In the genomic region with DNA sequence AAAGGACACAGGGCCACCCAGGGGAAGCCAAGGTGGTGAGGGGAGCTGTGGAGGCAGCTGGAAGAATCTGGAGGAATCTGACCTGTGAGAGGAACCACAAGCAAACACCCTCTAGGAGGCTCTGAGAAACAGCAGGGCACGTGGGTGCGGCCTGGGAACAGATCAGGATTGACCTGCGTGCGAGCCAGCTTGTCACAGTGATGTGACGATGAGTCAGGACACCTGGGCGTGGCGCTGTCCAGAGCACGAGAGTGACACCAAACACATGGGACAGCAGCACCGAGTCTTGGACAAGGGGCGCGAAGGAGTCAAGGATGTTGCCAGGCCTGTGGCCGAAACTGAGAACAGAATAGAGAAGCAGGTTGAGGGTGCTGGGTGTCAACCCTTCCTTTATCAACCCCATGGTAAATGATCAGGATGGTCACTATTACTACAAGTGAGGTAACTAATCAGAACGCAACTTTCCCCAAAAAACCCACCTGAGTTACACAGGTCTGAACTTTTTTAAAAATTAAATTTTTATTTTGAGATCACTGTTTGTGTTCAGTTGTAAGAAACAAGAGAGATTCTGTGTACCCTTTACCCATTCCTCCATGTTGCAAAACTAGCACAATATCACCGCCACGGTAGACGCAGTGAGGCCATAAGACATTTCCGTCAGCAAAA, we compare ENCODE assay signal across 10 cellular contexts. TPM values are rescaled to one million over a fixed set of nuclear protein-coding genes. Genes with fewer than 3 reads are reported as not detected.
DNase-seq lines count a peak whose midpoint lies in the region; ATAC-seq, FAIRE-seq and TF ChIP-seq lines count a peak whose summit lies in the region.
"Had no signal": no experiment of that assay in that cellular context is flagged by ENCODE, and none has a peak within 500 bp of the region (broad histone marks: within the 10 kb centered on the region; RNA-seq: fewer than 3 reads in every experiment).

No MANE protein-coding gene starts in this region.

- TF ChIP-seq POLR2A in K562 (conservative IDR thresholded peaks at IDR 0.05) = no peak

- dilution Hi-C loops in keratinocyte (cut with MboI; ENCODE audit: extremely low pct_ligation_motif_present, low sequenced_read_pairs) = no loop called here

- H3K9ac ChIP-seq in K562 (ENCODE audit: insufficient read depth in 1 of 2, low read depth in 2 of 2, low read length in 2 of 2) (peak overlapping the region; percentile 81 to 99), keratinocyte (ENCODE audit: control insufficient read depth, extremely low read depth, insufficient read depth, low read length) (peak overlapping the region; percentile 80)

- H3K4me1 ChIP-seq in BE2C (no peaks in the 10 kb centered on the region), K562 (replicated peaks in 1 of 2; ENCODE audit: control insufficient read depth in 2 of 2, insufficient read depth in 2 of 2, low read length in 2 of 2) (peaks cover 18 to 26% of the 10 kb centered on the region in 2 experiments), keratinocyte (ENCODE audit: control insufficient read depth, extremely low read depth, insufficient read depth, low read length) (peaks cover 20% of the 10 kb centered on the region)

- H3K4me2 ChIP-seq in K562 (ENCODE audit: insufficient read depth, low read length) = peak overlapping the region; percentile 93
- peak overlapping the region; percentile 97 for H3K4me2 ChIP-seq in keratinocyte (ENCODE audit: control insufficient read depth, extremely low read depth, insufficient read depth, low read depth, low read length)

- TF ChIP-seq CTCF in BE2C (IDR thresholded peaks at IDR 0.05; ENCODE audit: low read depth, low read length) (no peak), K562 (IDR thresholded peaks at IDR 0.05 in 2 of 3, conservative IDR thresholded peaks at IDR 0.05 in 1 of 3; ENCODE audit: insufficient read depth in 2 of 3, low read depth in 1 of 3, low read length in 3 of 3) (peak; percentile 29 to 47 (median 32); a peak in 4 of 6 replicates), keratinocyte (optimal IDR thresholded peaks at IDR 0.05 in 1 of 3, IDR thresholded peaks at IDR 0.05 in 1 of 3, conservative IDR thresholded peaks at IDR 0.05 in 1 of 3; ENCODE audit: extremely low read depth in 1 of 3, insufficient read depth in 2 of 3, low read length in 3 of 3) (no peak)

- POLR2A ChIA-PET in K562 (lab: Yijun Ruan, JAX) = interaction anchor here (0.6 to 1.3 kb wide), 4 partner anchors 109 to 196 kb away, joined by 3 read pairs; partner anchors contain the start of gene WDR33

- TSS peak; percentile 85 for BruUV-seq in K562 (replicated peaks; lab: Mats Ljungman, UMichigan)

- H3K27ac ChIP-seq in K562 (ENCODE audit: extremely low read depth, low read depth, low read length) = peak overlapping the region; percentile 95
- peak overlapping the region; percentile 85 for H3K27ac ChIP-seq in keratinocyte (ENCODE audit: control insufficient read depth, insufficient read depth, low read length)

- TF ChIP-seq RAD21 in K562 (CRISPR knock-in tag; conservative IDR thresholded peaks at IDR 0.05 in 1 of 2, IDR thresholded peaks at IDR 0.05 in 1 of 2) = peak in 1 of 2 experiments; percentile 9; a peak in 1 of 4 replicates

- peak; percentile 53 for ATAC-seq in GM18858 (IDR thresholded peaks at IDR 0.05; ENCODE audit: unreplicated experiment)
- peak; percentile 57 for ATAC-seq in HG02973 (IDR thresholded peaks at IDR 0.05; ENCODE audit: unreplicated experiment)
- peak; percentile 88 for ATAC-seq in K562

- no peaks in the 10 kb centered on the region; the same call in none of the 2 replicates for H4K20me1 ChIP-seq in K562 (replicated peaks; ENCODE audit: control insufficient read depth, insufficient read depth, low read length)
- no peaks in the 10 kb centered on the region for H4K20me1 ChIP-seq in keratinocyte (ENCODE audit: control insufficient read depth, extremely low read depth, insufficient read depth, low read length)

- in situ Hi-C loops in K562 (cut with MboI) = no loop called here

- intact Hi-C loops in K562 (cut with micrococcal nuclease) = loop anchor here (2.0 kb wide), 2 partner anchors 110 kb away; partner anchors contain the start of gene WDR33

- peak overlapping the region; percentile 61 for H3K4me3 ChIP-seq in BE2C (ENCODE audit: low read depth, low read length)
- H3K4me3 ChIP-seq in K562 = peak overlapping the region; percentile 83
- H3K4me3 ChIP-seq in keratinocyte (ENCODE audit: control insufficient read depth in 2 of 3, extremely low read depth in 1 of 3, insufficient read depth in 2 of 3, low read depth in 1 of 3, low read length in 3 of 3) = peak overlapping the region; percentile 56 to 91 (median 75)

- no peaks in the 10 kb centered on the region for H3K9me1 ChIP-seq in K562 (ENCODE audit: control insufficient read depth, insufficient read depth, low read length)
- H3K9me1 ChIP-seq in keratinocyte (ENCODE audit: control insufficient read depth, extremely low read depth, insufficient read depth, low read length) = no peaks in the 10 kb centered on the region

- CTCF ChIA-PET in K562 (lab: Yijun Ruan, JAX; ENCODE audit: low intra/inter-chr PET ratio) = no interaction called here

- FAIRE-seq in K562 (lab: Jason Lieb, UNC) (peak; percentile 99), keratinocyte (lab: Jason Lieb, UNC) (no peak)
- FAIRE-seq: TTC549 had no signal

- peaks cover 35% of the 10 kb centered on the region for H3K79me2 ChIP-seq in K562 (ENCODE audit: control insufficient read depth, insufficient read depth, low read length)
- H3K79me2 ChIP-seq in keratinocyte (ENCODE audit: control insufficient read depth, insufficient read depth, low read length) = peaks cover 12% of the 10 kb centered on the region

- peak overlapping the region; percentile 92 for H2AFZ ChIP-seq in K562 (ENCODE audit: low read depth, low read length)
- H2AFZ ChIP-seq in keratinocyte (ENCODE audit: control insufficient read depth, low read length) = peak overlapping the region; percentile 98

- H3K9me3 ChIP-seq in BE2C (no peaks in the 10 kb centered on the region), K562 (replicated peaks; ENCODE audit: control insufficient read depth, insufficient read depth, low read depth, low read length) (no peaks in the 10 kb centered on the region), keratinocyte (ENCODE audit: control insufficient read depth, low read depth, low read length) (no peaks in the 10 kb centered on the region)

- 2% methylated on average over 17 of the region's 17 CpGs for WGBS in K562 (ENCODE audit: insufficient coverage, low coverage, missing lambda C conversion rate)

- H3K36me3 ChIP-seq in BE2C (no peaks in the 10 kb centered on the region), K562 (ENCODE audit: control insufficient read depth, insufficient read depth, low read length) (peaks cover 29% of the 10 kb centered on the region), keratinocyte (ENCODE audit: control insufficient read depth in 2 of 2, extremely low read depth in 1 of 2, insufficient read depth in 2 of 2, low read length in 2 of 2) (peaks cover 0 to 3% of the 10 kb centered on the region in 2 experiments)

- TF ChIP-seq EP300 in K562 (IDR thresholded peaks at IDR 0.05; ENCODE audit: low read length) = peak; percentile 35

- no peaks in the 10 kb centered on the region for H3K27me3 ChIP-seq in BE2C
- H3K27me3 ChIP-seq in K562 (ENCODE audit: control insufficient read depth in 2 of 2, insufficient read depth in 2 of 2, low read length in 2 of 2) = no peaks in the 10 kb centered on the region
- H3K27me3 ChIP-seq in keratinocyte (ENCODE audit: control insufficient read depth, extremely low read depth, insufficient read depth, low read length) = no peaks in the 10 kb centered on the region

- no peak for DNase-seq in BE2C
- DNase-seq in NOMO-1 treated with dmso at 0.1 percent for 144 hours (lab: John Stamatoyannopoulos, UW; ENCODE audit: unreplicated experiment) = peak; percentile 85
- peak; percentile 92 to 97 (median 93) for DNase-seq in K562 (ENCODE audit: extremely low read depth in 1 of 4, low spot score in 3 of 4)
- no peak for DNase-seq in keratinocyte (ENCODE audit: low read depth, low spot score)
- peak; percentile 20 for DNase-seq in stimulated activated CD4-positive, alpha-beta T cell treated with anti-CD3 and anti-CD28 coated beads, Interleukin-4, amount 100 ng/mL, for 24 hours
- no peak for DNase-seq in GOT3 (lab: John Stamatoyannopoulos, UW)

RNA-seq across cellular contexts. Expression of gene SFT2D3, which starts 0.6 kb away (rescaled TPM):
- polyA plus RNA-seq in BE2C (2012; ENCODE audit: insufficient read depth, insufficient read length, low read depth) = 2.0 TPM
- 11.0 and 11.3 TPM in 2 replicates for total RNA-seq in K562 (2011; cell fraction: chromatin; rRNA removed; ENCODE audit: low replicate concordance)
- 15.0 and 17.7 TPM in 2 replicates for total RNA-seq in K562 (2011; cell fraction: nucleolus; rRNA removed)
- 14.9 and 19.2 TPM in 2 replicates for total RNA-seq in K562 (2011; cell fraction: nucleoplasm; rRNA removed)
- total RNA-seq in K562 (2014; rRNA removed) (8.9 and 12.1 TPM in 2 replicates), K562 (2014; rRNA removed; fragmentation: Illumina TruSeq; extraction: Trizol) (7.7 and 9.1 TPM in 2 replicates), K562 (2015; rRNA removed; fragmentation: Illumina TruSeq; extraction: Trizol) (6.3 and 7.5 TPM in 2 replicates), K562 (2021) (8.8 and 9.9 TPM in 2 replicates)
- polyA plus RNA-seq in K562 (2011; rRNA removed) (9.1 and 9.2 TPM in 2 replicates), K562 (2014; fragmentation: Illumina TruSeq; extraction: Trizol) (7.7 and 8.9 TPM in 2 replicates), K562 (2014; fragmentation: Nextera tagmentation; extraction: Ambion mirVana) (not detected), K562 (2014; rRNA removed) (9.6 and 11.6 TPM in 2 replicates), keratinocyte (1.8 to 2.4 TPM (median 2.3 TPM) in 3 replicates)
- 9.0 and 10.1 TPM in 2 replicates for polyA plus RNA-seq in K562 (2011; cell fraction: cytosol; rRNA removed)
- polyA plus RNA-seq in K562 (2011; cell fraction: nucleus; rRNA removed) = 4.7 and 5.3 TPM in 2 replicates
- 0.12 TPM in 1 of 2 replicates, not detected in the other for polyA plus RNA-seq in K562 (2012)
- polyA minus RNA-seq in K562 (2011; rRNA and poly(A)+ RNA removed) = 7.0 and 7.3 TPM in 2 replicates
- polyA minus RNA-seq in K562 (2011; cell fraction: cytosol; rRNA and poly(A)+ RNA removed) = 3.8 and 4.8 TPM in 2 replicates
- polyA minus RNA-seq in K562 (2011; cell fraction: nucleus; rRNA and poly(A)+ RNA removed) = 7.0 and 9.7 TPM in 2 replicates
- polyA plus RNA-seq in keratinocyte (2011; ENCODE audit: low read depth) = 1.2 TPM
- 1.1 and 1.7 TPM in 2 replicates for polyA plus RNA-seq in keratinocyte (2011; cell fraction: cytosol; rRNA removed)
- polyA plus RNA-seq in keratinocyte (2011; cell fraction: nucleus; rRNA removed) = 2.2 TPM in 2 replicates
- polyA plus RNA-seq in keratinocyte (2012; ENCODE audit: low replicate concordance) = not detected in 2 replicates
- 0.59 to 0.86 TPM (median 0.69 TPM) in 3 replicates for polyA minus RNA-seq in keratinocyte
- polyA minus RNA-seq in keratinocyte (2011; cell fraction: cytosol; rRNA and poly(A)+ RNA removed) = 1.9 TPM
- polyA minus RNA-seq in keratinocyte (2011; cell fraction: nucleus; rRNA and poly(A)+ RNA removed) = 0.93 and 1.1 TPM in 2 replicates

RNA-seq across cellular contexts. Expression of gene LIMS2, which starts 25.3 kb away (rescaled TPM):
- polyA plus RNA-seq in BE2C (2012; ENCODE audit: insufficient read depth, insufficient read length, low read depth) = 3.2 TPM
- not detected in 2 replicates for total RNA-seq in K562 (2011; cell fraction: chromatin; rRNA removed; ENCODE audit: low replicate concordance)
- total RNA-seq in K562 (2011; cell fraction: nucleolus; rRNA removed) = not detected in 2 replicates
- not detected in 2 replicates for total RNA-seq in K562 (2011; cell fraction: nucleoplasm; rRNA removed)
- total RNA-seq in K562 (2014; rRNA removed) = not detected in 2 replicates
- not detected in 2 replicates for total RNA-seq in K562 (2014; rRNA removed; fragmentation: Illumina TruSeq; extraction: Trizol)
- total RNA-seq in K562 (2015; rRNA removed; fragmentation: Illumina TruSeq; extraction: Trizol) = not detected in 2 replicates
- 0.11 and 0.22 TPM in 2 replicates for total RNA-seq in K562 (2021)
- 0.04 TPM in 1 of 2 replicates, not detected in the other for polyA plus RNA-seq in K562 (2011; rRNA removed)
- polyA plus RNA-seq in K562 (2011; cell fraction: cytosol; rRNA removed) = not detected in 2 replicates
- not detected in 2 replicates for polyA plus RNA-seq in K562 (2011; cell fraction: nucleus; rRNA removed)
- 0.08 TPM in 2 replicates for polyA plus RNA-seq in K562 (2012)
- polyA plus RNA-seq in K562 (2014; fragmentation: Illumina TruSeq; extraction: Trizol) = not detected in 2 replicates
- polyA plus RNA-seq in K562 (2014; fragmentation: Nextera tagmentation; extraction: Ambion mirVana) = not detected
- not detected in 2 replicates for polyA plus RNA-seq in K562 (2014; rRNA removed)
- not detected in 2 replicates for polyA minus RNA-seq in K562 (2011; rRNA and poly(A)+ RNA removed)
- polyA minus RNA-seq in K562 (2011; cell fraction: cytosol; rRNA and poly(A)+ RNA removed) = not detected in 2 replicates
- not detected in 2 replicates for polyA minus RNA-seq in K562 (2011; cell fraction: nucleus; rRNA and poly(A)+ RNA removed)
- polyA plus RNA-seq in keratinocyte = not detected in 3 replicates
- polyA plus RNA-seq in keratinocyte (2011; ENCODE audit: low read depth) = not detected
- 0.05 and 0.11 TPM in 2 replicates for polyA plus RNA-seq in keratinocyte (2011; cell fraction: cytosol; rRNA removed)
- 0.10 and 0.39 TPM in 2 replicates for polyA plus RNA-seq in keratinocyte (2011; cell fraction: nucleus; rRNA removed)
- polyA plus RNA-seq in keratinocyte (2012; ENCODE audit: low replicate concordance) = 0.24 TPM in 1 of 2 replicates, not detected in the other
- 0.06 TPM in 1 of 3 replicates, not detected in the others for polyA minus RNA-seq in keratinocyte
- not detected for polyA minus RNA-seq in keratinocyte (2011; cell fraction: cytosol; rRNA and poly(A)+ RNA removed)
- not detected in 2 replicates for polyA minus RNA-seq in keratinocyte (2011; cell fraction: nucleus; rRNA and poly(A)+ RNA removed)

RNA-seq across cellular contexts. Expression of gene GPR17, which starts 54.7 kb away (rescaled TPM):
- not detected for polyA plus RNA-seq in BE2C (2012; ENCODE audit: insufficient read depth, insufficient read length, low read depth)
- total RNA-seq in K562 (2011; cell fraction: chromatin; rRNA removed; ENCODE audit: low replicate concordance) = not detected in 2 replicates
- not detected in 2 replicates for total RNA-seq in K562 (2011; cell fraction: nucleolus; rRNA removed)
- total RNA-seq in K562 (2011; cell fraction: nucleoplasm; rRNA removed) = not detected in 2 replicates
- total RNA-seq in K562 (2014; rRNA removed) = not detected in 2 replicates
- total RNA-seq in K562 (2014; rRNA removed; fragmentation: Illumina TruSeq; extraction: Trizol) = not detected in 2 replicates
- not detected in 2 replicates for total RNA-seq in K562 (2015; rRNA removed; fragmentation: Illumina TruSeq; extraction: Trizol)
- not detected in 2 replicates for total RNA-seq in K562 (2021)
- not detected in 2 replicates for polyA plus RNA-seq in K562 (2011; rRNA removed)
- polyA plus RNA-seq in K562 (2011; cell fraction: cytosol; rRNA removed) = not detected in 2 replicates
- not detected in 2 replicates for polyA plus RNA-seq in K562 (2011; cell fraction: nucleus; rRNA removed)
- polyA plus RNA-seq in K562 (2012) = not detected in 2 replicates
- polyA plus RNA-seq in K562 (2014; fragmentation: Illumina TruSeq; extraction: Trizol) = not detected in 2 replicates
- polyA plus RNA-seq in K562 (2014; fragmentation: Nextera tagmentation; extraction: Ambion mirVana) = not detected
- polyA plus RNA-seq in K562 (2014; rRNA removed) = not detected in 2 replicates
- polyA minus RNA-seq in K562 (2011; rRNA and poly(A)+ RNA removed) = not detected in 2 replicates
- not detected in 2 replicates for polyA minus RNA-seq in K562 (2011; cell fraction: cytosol; rRNA and poly(A)+ RNA removed)
- polyA minus RNA-seq in K562 (2011; cell fraction: nucleus; rRNA and poly(A)+ RNA removed) = not detected in 2 replicates
- not detected in 3 replicates for polyA plus RNA-seq in keratinocyte
- polyA plus RNA-seq in keratinocyte (2011; ENCODE audit: low read depth) = not detected
- not detected in 2 replicates for polyA plus RNA-seq in keratinocyte (2011; cell fraction: cytosol; rRNA removed)
- not detected in 2 replicates for polyA plus RNA-seq in keratinocyte (2011; cell fraction: nucleus; rRNA removed)
- polyA plus RNA-seq in keratinocyte (2012; ENCODE audit: low replicate concordance) = not detected in 2 replicates
- 0.58 TPM in 1 of 3 replicates, not detected in the others for polyA minus RNA-seq in keratinocyte
- not detected for polyA minus RNA-seq in keratinocyte (2011; cell fraction: cytosol; rRNA and poly(A)+ RNA removed)
- polyA minus RNA-seq in keratinocyte (2011; cell fraction: nucleus; rRNA and poly(A)+ RNA removed) = not detected in 2 replicates
- total RNA-seq: subcutaneous adipose tissue had no signal

Comparison
In these comparisons a context has a peak if more than half of its experiments do, and no peak if none do; other contexts are left out.
1. DNase-seq: peak in NOMO-1 treated with dmso at 0.1 percent for 144 hours (single experiment), K562 (4 of 4) and stimulated activated CD4-positive, alpha-beta T cell treated with anti-CD3 and anti-CD28 coated beads, Interleukin-4, amount 100 ng/mL, for 24 hours (single experiment); none in BE2C (single experiment), keratinocyte (single experiment) and GOT3 (single experiment).
2. CTCF ChIP-seq: peak in K562 (3 of 3); none in BE2C (single experiment) and keratinocyte (0 of 3).
3. Peak in every context shown above with its lines, with median percentiles within 50 percentile points of each other: H3K4me3 ChIP-seq and ATAC-seq.